ENCODE assay signal across 8 cellular contexts in genomic region chr17:49495842-49496182, GRCh38. TPM values are rescaled to one million over a fixed set of nuclear protein-coding genes. Genes with fewer than 3 reads are reported as not detected.
DNase-seq lines count a peak whose midpoint lies in the region; ATAC-seq and TF ChIP-seq lines count a peak whose summit lies in the region.

No MANE protein-coding gene starts in this region.

- no peak for TF ChIP-seq CTCF in esophagus squamous epithelium (IDR thresholded peaks at IDR 0.05)
- no peak for TF ChIP-seq CTCF in parathyroid adenoma (IDR thresholded peaks at IDR 0.05)

- H3K9ac ChIP-seq in parathyroid adenoma: no peak overlapping the region

- H3K9me3 ChIP-seq in SJCRH30 (replicated peaks): no peaks in the 10 kb centered on the region
- H3K9me3 ChIP-seq in esophagus squamous epithelium: no peaks in the 10 kb centered on the region
- no peaks in the 10 kb centered on the region for H3K9me3 ChIP-seq in parathyroid adenoma (ENCODE audit: control insufficient read depth, low read length)

- peak overlapping the region; percentile 50 for H2AFZ ChIP-seq in parathyroid adenoma

- peak; percentile 16 for DNase-seq in Daoy (ENCODE audit: low read depth)
- peak; percentile 44 to 53 for DNase-seq in SJCRH30
- no peak for DNase-seq in esophagus squamous epithelium (lab: John Stamatoyannopoulos, UW)
- no peak for DNase-seq in NCI-H1694 treated with DMSO at 0.1 percent for 48 hours (lab: John Stamatoyannopoulos, UW)
- DNase-seq in NCI-H2196 (lab: John Stamatoyannopoulos, UW; ENCODE audit: unreplicated experiment): no peak
- no peak for DNase-seq in dedifferentiated amniotic fluid mesenchymal stem cell (ENCODE audit: extremely low spot score)

- intact Hi-C loops in esophagus squamous epithelium (cut with DNase I): loop anchor here (5.0 kb wide), 1 partner anchor 51 kb away; no protein-coding TSS in a partner anchor

- ATAC-seq in GM18873 (IDR thresholded peaks at IDR 0.05; ENCODE audit: low FRiP score, unreplicated experiment): no peak

- H3K27ac ChIP-seq in SJCRH30 (peak overlapping the region; percentile 44; the same call in 1 of the 2 replicates), esophagus squamous epithelium (peak overlapping the region in 1 of 4 donors; percentile 27), parathyroid adenoma (no peak overlapping the region)

- no peaks in the 10 kb centered on the region for H3K27me3 ChIP-seq in SJCRH30
- H3K27me3 ChIP-seq in esophagus squamous epithelium: peaks cover 4 to 79% (median 20%) of the 10 kb centered on the region in 4 donors
- H3K27me3 ChIP-seq in parathyroid adenoma (ENCODE audit: control insufficient read depth, insufficient read depth, low read length): peaks cover 14% of the 10 kb centered on the region

- 2 to 4% methylated on average over 21 to 22 of the region's 22 CpGs for WGBS in esophagus squamous epithelium, 2 donors

- peaks cover 27% of the 10 kb centered on the region for H3K4me1 ChIP-seq in SJCRH30
- peaks cover 30 to 42% (median 30%) of the 10 kb centered on the region in 3 donors for H3K4me1 ChIP-seq in esophagus squamous epithelium
- peaks cover 18% of the 10 kb centered on the region for H3K4me1 ChIP-seq in parathyroid adenoma

- no peak overlapping the region for H3K4me2 ChIP-seq in parathyroid adenoma (ENCODE audit: low read length)

- H3K36me3 ChIP-seq in SJCRH30: no peaks in the 10 kb centered on the region; the same call in 1 of the 2 replicates
- H3K36me3 ChIP-seq in esophagus squamous epithelium: no peaks in the 10 kb centered on the region
- H3K36me3 ChIP-seq in parathyroid adenoma (ENCODE audit: control insufficient read depth, insufficient read depth, low read length): no peaks in the 10 kb centered on the region

- H3K4me3 ChIP-seq in SJCRH30: peak overlapping the region; percentile 84
- peak overlapping the region; percentile 32 to 70 (median 44) for H3K4me3 ChIP-seq in esophagus squamous epithelium
- H3K4me3 ChIP-seq in parathyroid adenoma (ENCODE audit: low read depth, low read length): peak overlapping the region; percentile 5

- H3K79me2 ChIP-seq in parathyroid adenoma: no peaks in the 10 kb centered on the region

- TF ChIP-seq POLR2A in esophagus squamous epithelium (IDR thresholded peaks at IDR 0.05): no peak

RNA-seq across cellular contexts. Expression of gene NGFR, which starts 0.7 kb away (rescaled TPM):
- 0.34 and 1.1 TPM in 2 replicates for total RNA-seq in Daoy (2014; rRNA removed; shearing (Covaris generic))
- total RNA-seq in SJCRH30 (2014; rRNA removed; shearing (Covaris generic)): 104 and 105 TPM in 2 replicates
- total RNA-seq in esophagus squamous epithelium: 1 to 10 TPM; 1.6 to 9.6 (median 4.9) TPM

Comparison
In these comparisons a context has a peak if more than half of its experiments do, and no peak if none do; other contexts are left out.
1. DNase-seq: peak in Daoy (single experiment) and SJCRH30 (2 of 2); none in esophagus squamous epithelium (single experiment), NCI-H1694 treated with DMSO at 0.1 percent for 48 hours (single experiment), NCI-H2196 (single experiment) and dedifferentiated amniotic fluid mesenchymal stem cell (single experiment).
2. H3K4me3 ChIP-seq: peak in every context shown above with its lines; median percentile 84 in SJCRH30; 44 in esophagus squamous epithelium; 5 in parathyroid adenoma.